21 cellular contexts compared by ENCODE assay signal in genomic region chr17:41939044-41939695, GRCh38.
"Had no signal": no experiment of that assay in that cellular context is flagged by ENCODE, and none has a peak within 500 bp of the region (broad histone marks: within the 10 kb centered on the region; RNA-seq: fewer than 3 reads in every experiment).

No MANE protein-coding gene starts in this region.

- H3K9me3 Mint-ChIP-seq: activated naive CD8-positive, alpha-beta T cell treated with anti-CD3 and anti-CD28 coated beads, Interleukin-2, amount 10 ng/mL, durations not matched to agents 7 days and 5 days; activated T-cell treated with anti-CD3 and anti-CD28 coated beads, Interleukin-2, amount 50 U/mL, for 4 hours; immature natural killer cell; naive B cell; type B pancreatic cell had no signal

- H3K27ac ChIP-seq: foreskin keratinocyte, sigmoid colon, thoracic aorta, vagina had no signal

- H3K36me3 Mint-ChIP-seq: activated naive CD8-positive, alpha-beta T cell treated with anti-CD3 and anti-CD28 coated beads, Interleukin-2, amount 10 ng/mL, durations not matched to agents 7 days and 5 days; immature natural killer cell; naive B cell; type B pancreatic cell had no signal

- H3K4me3 ChIP-seq: lung, sigmoid colon, thoracic aorta, vagina had no signal

- DNase-seq: activated CD4-positive, alpha-beta T cell treated with anti-CD3 and anti-CD28 coated beads for 4 hours; activated CD4-positive, alpha-beta T cell treated with anti-CD3 and anti-CD28 coated beads, Interleukin-2, amount 50 U/mL, for 48 hours; activated CD4-positive, CD25-positive, alpha-beta regulatory T cell; activated CD8-positive, alpha-beta memory T cell treated with anti-CD3 and anti-CD28 coated beads, Interleukin-2, amount 50 U/mL, for 48 hours; activated naive CD4-positive, alpha-beta T cell treated with Interleukin-2 at 50 U/mL for 16 hours; activated naive CD8-positive, alpha-beta T cell treated with anti-CD3 and anti-CD28 coated beads, Interleukin-2, amount 10 ng/mL, durations not matched to agents 7 days and 5 days; activated T-cell treated with anti-CD3 and anti-CD28 coated beads, Interleukin-2, amount 50 U/mL, for 4 hours; amniotic stem cell; foreskin keratinocyte; immature natural killer cell; naive B cell; nucleus accumbens; retina; sigmoid colon; stimulated activated CD4-positive, alpha-beta T cell treated with anti-CD3 and anti-CD28 coated beads, Interleukin-2, amount 100 ng/mL, for 48 hours; stimulated activated CD8-positive, alpha-beta memory T cell treated with anti-CD3 and anti-CD28 coated beads, Interleukin-4, amount 100 ng/mL, for 48 hours; stimulated activated naive CD4-positive, alpha-beta T cell treated with Interleukin-2 at 50 U/mL for 16 hours had no signal

- H3K27ac Mint-ChIP-seq: type B pancreatic cell had no signal

- ATAC-seq: activated T-cell treated with anti-CD3 and anti-CD28 coated beads, Interleukin-2, amount 50 U/mL, for 4 hours; foreskin keratinocyte had no signal

- H3K4me1 Mint-ChIP-seq: immature natural killer cell, naive B cell had no signal

- H3K4me1 ChIP-seq: foreskin keratinocyte, sigmoid colon, vagina had no signal

- H3K36me3 ChIP-seq: thoracic aorta, vagina had no signal

- H3K4me3 Mint-ChIP-seq: activated naive CD8-positive, alpha-beta T cell treated with anti-CD3 and anti-CD28 coated beads, Interleukin-2, amount 10 ng/mL, durations not matched to agents 7 days and 5 days; activated T-cell treated with anti-CD3 and anti-CD28 coated beads, Interleukin-2, amount 50 U/mL, for 4 hours; immature natural killer cell; type B pancreatic cell had no signal

- H3K9me3 ChIP-seq: sigmoid colon, thoracic aorta, vagina had no signal

- H3K27me3 ChIP-seq: foreskin keratinocyte, sigmoid colon, vagina had no signal

- H3K27me3 Mint-ChIP-seq: type B pancreatic cell had no signal
